In genomic region chr16:31877876-31878642, GRCh38 we compare ENCODE assay signal across 1 cellular context.
TF ChIP-seq lines count a peak whose summit lies in the region.

No MANE protein-coding gene starts in this region.

TF ChIP-seq in GM23338, 12 proteins besides CTCF, POLR2A, EP300 and RAD21 (continued from another document):
- TF ChIP-seq ZNF462 (CRISPR knock-in tag; IDR thresholded peaks at IDR 0.05) (no peak), ZNF331 (CRISPR knock-in tag; IDR thresholded peaks at IDR 0.05; ENCODE audit: low read depth) (no peak)
